8 cellular contexts compared by ENCODE assay signal in the genomic region with DNA sequence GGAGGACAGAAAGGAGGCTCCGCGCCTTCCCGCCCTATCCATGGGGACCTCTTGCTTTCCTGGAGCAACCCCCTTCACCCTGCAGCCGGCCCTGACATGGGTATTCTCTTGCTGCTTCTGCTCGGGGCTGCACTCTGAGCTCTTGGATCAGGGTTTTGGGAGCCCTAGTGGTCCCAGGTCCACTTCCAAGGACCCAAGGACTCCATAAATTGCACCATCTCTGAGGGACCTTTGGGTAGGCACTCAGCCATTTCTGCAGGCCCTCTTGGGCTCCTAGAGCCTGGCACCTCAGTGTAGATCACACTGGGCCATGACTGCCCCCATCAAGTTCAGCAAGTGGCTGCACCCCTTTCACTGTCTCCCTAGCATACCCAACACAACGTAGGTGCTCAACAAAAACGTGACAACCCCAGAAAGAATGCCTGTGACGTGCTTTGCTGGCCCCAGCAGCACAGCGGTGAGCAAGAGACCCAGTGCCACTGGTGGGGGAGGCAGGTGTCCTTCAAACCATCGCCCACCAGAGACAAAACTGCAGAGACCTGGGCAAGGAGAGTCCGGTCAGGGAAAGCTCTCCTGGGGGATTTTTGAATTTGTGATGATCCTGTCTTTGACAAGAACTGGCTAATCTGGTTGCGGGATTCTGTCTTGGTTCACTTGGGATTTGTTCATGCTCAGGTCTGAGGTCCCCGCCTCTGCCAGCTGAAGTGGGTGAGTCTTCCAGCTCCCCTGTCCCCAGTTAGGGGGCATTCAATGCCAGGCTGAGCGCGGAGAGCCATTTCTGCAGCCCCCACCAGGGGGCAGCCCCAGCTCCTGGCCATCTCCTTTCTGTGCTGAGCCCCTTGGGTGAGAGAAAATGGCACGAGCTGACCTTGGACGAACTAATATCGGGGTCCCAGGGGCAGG. TPM values are rescaled to one million over a fixed set of nuclear protein-coding genes. Genes with fewer than 3 reads are reported as not detected.
DNase-seq lines count a peak whose midpoint lies in the region; ATAC-seq, FAIRE-seq and TF ChIP-seq lines count a peak whose summit lies in the region.

No MANE protein-coding gene starts in this region.

- peak; percentile 37 for FAIRE-seq in K562 (lab: Jason Lieb, UNC)
- no peak for FAIRE-seq in keratinocyte (lab: Jason Lieb, UNC)

- no peaks in the 10 kb centered on the region for H3K9me3 ChIP-seq in K562 (replicated peaks; ENCODE audit: control insufficient read depth, insufficient read depth, low read depth, low read length)
- H3K9me3 ChIP-seq in keratinocyte (ENCODE audit: control insufficient read depth, low read depth, low read length) = no peaks in the 10 kb centered on the region

- in situ Hi-C loops in K562 (cut with MboI) = loop anchor here (10.0 kb wide), 1 partner anchor 374 kb away; no protein-coding TSS in a partner anchor

- peaks cover 42% of the 10 kb centered on the region for H3K27me3 Mint-ChIP-seq in stimulated activated memory B cell treated with anti-CD40 and anti-IgM and Interleukin-4, amounts not matched to agents 10 μg/mL and 1 μg/mL and 100 μg/mL, for 72 hours

- no peaks in the 10 kb centered on the region for H3K9me3 Mint-ChIP-seq in stimulated activated memory B cell treated with anti-CD40 and anti-IgM and Interleukin-4, amounts not matched to agents 10 μg/mL and 1 μg/mL and 100 μg/mL, for 72 hours

- dilution Hi-C loops in keratinocyte (cut with MboI; ENCODE audit: extremely low pct_ligation_motif_present, low sequenced_read_pairs) = no loop called here

- H3K9me1 ChIP-seq in K562 (ENCODE audit: control insufficient read depth, insufficient read depth, low read length) (no peaks in the 10 kb centered on the region), keratinocyte (ENCODE audit: control insufficient read depth, extremely low read depth, insufficient read depth, low read length) (no peaks in the 10 kb centered on the region)

- peaks cover 2% of the 10 kb centered on the region for H4K20me1 ChIP-seq in K562 (replicated peaks; ENCODE audit: control insufficient read depth, insufficient read depth, low read length)
- H4K20me1 ChIP-seq in keratinocyte (ENCODE audit: control insufficient read depth, extremely low read depth, insufficient read depth, low read length) = no peaks in the 10 kb centered on the region

- no peak for TF ChIP-seq EP300 in K562 (IDR thresholded peaks at IDR 0.05; ENCODE audit: low read length)

- no peak overlapping the region for H3K4me3 Mint-ChIP-seq in stimulated activated memory B cell treated with anti-CD40 and anti-IgM and Interleukin-4, amounts not matched to agents 10 μg/mL and 1 μg/mL and 100 μg/mL, for 72 hours

- no TSS peak for BruUV-seq in K562 (replicated peaks; lab: Mats Ljungman, UMichigan)

- TF ChIP-seq CTCF in AG10803 (conservative IDR thresholded peaks at IDR 0.05; ENCODE audit: low read length) (peak; percentile 65), K562 (IDR thresholded peaks at IDR 0.05 in 2 of 3, conservative IDR thresholded peaks at IDR 0.05 in 1 of 3; ENCODE audit: insufficient read depth in 2 of 3, low read depth in 1 of 3, low read length in 3 of 3) (peak; percentile 77 to 86 (median 82)), keratinocyte (optimal IDR thresholded peaks at IDR 0.05 in 1 of 3, IDR thresholded peaks at IDR 0.05 in 1 of 3, conservative IDR thresholded peaks at IDR 0.05 in 1 of 3; ENCODE audit: extremely low read depth in 1 of 3, insufficient read depth in 2 of 3, low read length in 3 of 3) (peak; percentile 60 to 73 (median 61))

- TF ChIP-seq POLR2A in K562 (conservative IDR thresholded peaks at IDR 0.05) = no peak

- POLR2A ChIA-PET in K562 (lab: Yijun Ruan, JAX) = interaction anchor here (0.6 kb wide), 1 partner anchor 183 kb away, joined by 3 read pairs; no protein-coding TSS in a partner anchor

- H3K36me3 Mint-ChIP-seq in stimulated activated memory B cell treated with anti-CD40 and anti-IgM and Interleukin-4, amounts not matched to agents 10 μg/mL and 1 μg/mL and 100 μg/mL, for 72 hours = no peaks in the 10 kb centered on the region

- no peaks in the 10 kb centered on the region for H3K36me3 ChIP-seq in K562 (ENCODE audit: control insufficient read depth, insufficient read depth, low read length)
- H3K36me3 ChIP-seq in keratinocyte (ENCODE audit: control insufficient read depth in 2 of 2, extremely low read depth in 1 of 2, insufficient read depth in 2 of 2, low read length in 2 of 2) = no peaks in the 10 kb centered on the region

- H3K9ac ChIP-seq in K562 (ENCODE audit: insufficient read depth in 1 of 2, low read depth in 2 of 2, low read length in 2 of 2) (no peak overlapping the region), keratinocyte (ENCODE audit: control insufficient read depth, extremely low read depth, insufficient read depth, low read length) (no peak overlapping the region)

- H3K27me3 ChIP-seq in K562 (ENCODE audit: control insufficient read depth in 2 of 2, insufficient read depth in 2 of 2, low read length in 2 of 2) = peaks cover 17 to 45% of the 10 kb centered on the region in 2 experiments; a peak in 4 of 5 replicates
- peaks cover 39% of the 10 kb centered on the region for H3K27me3 ChIP-seq in keratinocyte (ENCODE audit: control insufficient read depth, extremely low read depth, insufficient read depth, low read length)

- 0 out of 2 replicates have a peak overlapping the region, but pooled peaks have one; percentile 46 for H2AFZ ChIP-seq in K562 (ENCODE audit: low read depth, low read length)
- no peak overlapping the region for H2AFZ ChIP-seq in keratinocyte (ENCODE audit: control insufficient read depth, low read length)

- H3K27ac Mint-ChIP-seq in stimulated activated memory B cell treated with anti-CD40 and anti-IgM and Interleukin-4, amounts not matched to agents 10 μg/mL and 1 μg/mL and 100 μg/mL, for 72 hours = no peak overlapping the region

- no peak overlapping the region for H3K27ac ChIP-seq in K562 (ENCODE audit: extremely low read depth, low read depth, low read length)
- no peak overlapping the region for H3K27ac ChIP-seq in keratinocyte (ENCODE audit: control insufficient read depth, insufficient read depth, low read length)

- no peak overlapping the region for H3K4me2 ChIP-seq in K562 (ENCODE audit: insufficient read depth, low read length)
- H3K4me2 ChIP-seq in keratinocyte (ENCODE audit: control insufficient read depth, extremely low read depth, insufficient read depth, low read depth, low read length) = no peak overlapping the region

- intact Hi-C loops in K562 (cut with micrococcal nuclease) = loop anchor here (1.0 to 2.0 kb wide), 2 partner anchors 128 to 136 kb away; no protein-coding TSS in a partner anchor

- H3K79me2 ChIP-seq in K562 (ENCODE audit: control insufficient read depth, insufficient read depth, low read length) = no peaks in the 10 kb centered on the region
- H3K79me2 ChIP-seq in keratinocyte (ENCODE audit: control insufficient read depth, insufficient read depth, low read length) = no peaks in the 10 kb centered on the region

- H3K4me3 ChIP-seq in AG10803 (ENCODE audit: low read length) (no peak overlapping the region), K562 (no peak overlapping the region), keratinocyte (ENCODE audit: control insufficient read depth in 2 of 3, extremely low read depth in 1 of 3, insufficient read depth in 2 of 3, low read depth in 1 of 3, low read length in 3 of 3) (no peak overlapping the region)

- peak; percentile 45 to 69; a peak in 3 of 4 replicates for TF ChIP-seq RAD21 in K562 (CRISPR knock-in tag; conservative IDR thresholded peaks at IDR 0.05 in 1 of 2, IDR thresholded peaks at IDR 0.05 in 1 of 2)

- CTCF ChIA-PET in K562 (lab: Yijun Ruan, JAX; ENCODE audit: low intra/inter-chr PET ratio) = interaction anchor here (1.1 to 2.8 kb wide), 2 partner anchors 129 to 137 kb away, joined by 3 to 22 read pairs; no protein-coding TSS in a partner anchor

- peaks cover 0 to 21% of the 10 kb centered on the region in 2 experiments; a peak in 3 of 5 replicates for H3K4me1 ChIP-seq in K562 (replicated peaks in 1 of 2; ENCODE audit: control insufficient read depth in 2 of 2, insufficient read depth in 2 of 2, low read length in 2 of 2)
- no peaks in the 10 kb centered on the region for H3K4me1 ChIP-seq in keratinocyte (ENCODE audit: control insufficient read depth, extremely low read depth, insufficient read depth, low read length)

- 25% methylated on average over 16 of the region's 18 CpGs for WGBS in K562 (ENCODE audit: insufficient coverage, low coverage, missing lambda C conversion rate)

- DNase-seq in AG10803 (ENCODE audit: low read depth) (no peak), GM19240 (ENCODE audit: insufficient read length, low spot score) (peak; percentile 67), K562 (ENCODE audit: extremely low read depth in 1 of 4, low spot score in 3 of 4) (peak; percentile 45 to 74 (median 70)), keratinocyte (ENCODE audit: low read depth, low spot score) (no peak), putamen (ENCODE audit: low spot score) (no peak)

- H3K4me1 Mint-ChIP-seq in stimulated activated memory B cell treated with anti-CD40 and anti-IgM and Interleukin-4, amounts not matched to agents 10 μg/mL and 1 μg/mL and 100 μg/mL, for 72 hours = peaks cover 25% of the 10 kb centered on the region

- ATAC-seq in SK-N-SH treated with all-trans-retinoic acid at 6 μM for 48 hours (peak; percentile 65), K562 (peak; percentile 85), HG03175 (IDR thresholded peaks at IDR 0.05; ENCODE audit: unreplicated experiment) (no peak)
- peak; percentile 55 for ATAC-seq in stimulated activated memory B cell treated with anti-CD40 and anti-IgM and Interleukin-4, amounts not matched to agents 10 μg/mL and 1 μg/mL and 100 μg/mL, for 72 hours

RNA-seq across cellular contexts. Expression of gene RAB11FIP4, which starts 2.5 kb away (rescaled TPM):
- total RNA-seq in K562 (2011; cell fraction: chromatin; rRNA removed; ENCODE audit: low replicate concordance) = 9.2 and 21.1 TPM in 2 replicates
- total RNA-seq in K562 (2011; cell fraction: nucleolus; rRNA removed) = 12.4 and 14.0 TPM in 2 replicates
- 9.8 and 10.8 TPM in 2 replicates for total RNA-seq in K562 (2011; cell fraction: nucleoplasm; rRNA removed)
- total RNA-seq in K562 (2014; rRNA removed) = 14.2 and 16.6 TPM in 2 replicates
- 5.8 and 7.0 TPM in 2 replicates for total RNA-seq in K562 (2014; rRNA removed; fragmentation: Illumina TruSeq; extraction: Trizol)
- total RNA-seq in K562 (2015; rRNA removed; fragmentation: Illumina TruSeq; extraction: Trizol) = 9.8 and 11.5 TPM in 2 replicates
- 12.0 and 12.3 TPM in 2 replicates for total RNA-seq in K562 (2021)
- polyA plus RNA-seq in K562 (2011; rRNA removed) = 6.2 and 10.5 TPM in 2 replicates
- 5.7 and 10.3 TPM in 2 replicates for polyA plus RNA-seq in K562 (2011; cell fraction: cytosol; rRNA removed)
- polyA plus RNA-seq in K562 (2011; cell fraction: nucleus; rRNA removed) = 8.2 and 16.3 TPM in 2 replicates
- polyA plus RNA-seq in K562 (2012) = 8.3 and 12.2 TPM in 2 replicates
- 8.1 and 8.9 TPM in 2 replicates for polyA plus RNA-seq in K562 (2014; fragmentation: Illumina TruSeq; extraction: Trizol)
- polyA plus RNA-seq in K562 (2014; fragmentation: Nextera tagmentation; extraction: Ambion mirVana) = under 1 TPM; 0.62 to 0.66 TPM
- polyA plus RNA-seq in K562 (2014; rRNA removed) = 7.9 TPM in 2 replicates
- polyA minus RNA-seq in K562 (2011; rRNA and poly(A)+ RNA removed) = 13.4 and 22.4 TPM in 2 replicates
- 5.8 and 12.3 TPM in 2 replicates for polyA minus RNA-seq in K562 (2011; cell fraction: cytosol; rRNA and poly(A)+ RNA removed)
- 9.4 and 11.8 TPM in 2 replicates for polyA minus RNA-seq in K562 (2011; cell fraction: nucleus; rRNA and poly(A)+ RNA removed)
- 9.1 to 9.3 TPM (median 9.2 TPM) in 3 replicates for polyA plus RNA-seq in keratinocyte
- polyA plus RNA-seq in keratinocyte (2011; ENCODE audit: low read depth) = 22.6 TPM
- 7.1 and 9.6 TPM in 2 replicates for polyA plus RNA-seq in keratinocyte (2011; cell fraction: cytosol; rRNA removed)
- 11.9 and 13.5 TPM in 2 replicates for polyA plus RNA-seq in keratinocyte (2011; cell fraction: nucleus; rRNA removed)
- 8.6 and 8.9 TPM in 2 replicates for polyA plus RNA-seq in keratinocyte (2012; ENCODE audit: low replicate concordance)
- 12.4 to 13.6 TPM (median 12.9 TPM) in 3 replicates for polyA minus RNA-seq in keratinocyte
- polyA minus RNA-seq in keratinocyte (2011; cell fraction: cytosol; rRNA and poly(A)+ RNA removed) = 9.0 TPM
- polyA minus RNA-seq in keratinocyte (2011; cell fraction: nucleus; rRNA and poly(A)+ RNA removed) = 11.4 and 11.8 TPM in 2 replicates

Comparison
In these comparisons a context has a peak if more than half of its experiments do, and no peak if none do; other contexts are left out.
1. DNase-seq: peak in GM19240 (single experiment) and K562 (4 of 4); none in AG10803 (single experiment), keratinocyte (single experiment) and putamen (single experiment).
2. Peak in every context shown above with its lines, with median percentiles within 50 percentile points of each other: CTCF ChIP-seq.